Comparison of ENCODE assay signal across 8 cellular contexts in genomic region chr15:23565395-23566069, GRCh38. TPM values are rescaled to one million over a fixed set of nuclear protein-coding genes. Genes with fewer than 3 reads are reported as not detected.
DNase-seq lines count a peak whose midpoint lies in the region; ATAC-seq and TF ChIP-seq lines count a peak whose summit lies in the region.

Gene MKRN3 (plus strand): TSS chr15:23565674. CDS start chr15:23565783, 109 bp downstream.

- POLR2A ChIA-PET in SK-N-SH (lab: Yijun Ruan, JAX): no interaction called here

- CTCF ChIA-PET in SK-N-SH (lab: Yijun Ruan, JAX): no interaction called here

- H3K27ac ChIP-seq in SK-N-SH (ENCODE audit: low read depth in 2 of 2, low read length in 1 of 2) (peak within 1 kb of the TSS; percentile 85 to 94), brain microvascular endothelial cell (no peak within 1 kb of the TSS), tibial nerve (peak within 1 kb of the TSS in 1 of 4 donors; percentile 41)

- H3K36me3 ChIP-seq in SK-N-SH (replicated peaks in 1 of 2; ENCODE audit: control insufficient read depth in 1 of 2, insufficient read depth in 2 of 2, low read length in 1 of 2): peaks cover 3 to 11% of the 10 kb centered on the region in 2 experiments
- H3K36me3 ChIP-seq in brain microvascular endothelial cell (replicated peaks): no peaks in the 10 kb centered on the region
- H3K36me3 ChIP-seq in mucosa of descending colon (ENCODE audit: low read depth): no peaks in the 10 kb centered on the region
- H3K36me3 ChIP-seq in tibial nerve: no peaks in the 10 kb centered on the region

- no peaks in the 10 kb centered on the region for H3K9me2 ChIP-seq in SK-N-SH

- no peak for TF ChIP-seq RAD21 in SK-N-SH (IDR thresholded peaks at IDR 0.05; ENCODE audit: low read length)

- TF ChIP-seq EP300 in SK-N-SH (IDR thresholded peaks at IDR 0.05; ENCODE audit: borderline replicate concordance in 1 of 2, low read depth in 1 of 2, low read length in 1 of 2) (no peak), tibial nerve (IDR thresholded peaks at IDR 0.05) (no peak)

- H2AFZ ChIP-seq in SK-N-SH (ENCODE audit: low read depth): peak within 1 kb of the TSS; percentile 95

- TF ChIP-seq CTCF in SK-N-SH (IDR thresholded peaks at IDR 0.05) (no peak), brain microvascular endothelial cell (IDR thresholded peaks at IDR 0.05; ENCODE audit: low read depth, low read length, missing control alignments) (no peak), mucosa of descending colon (IDR thresholded peaks at IDR 0.05) (no peak), tibial nerve (IDR thresholded peaks at IDR 0.05) (no peak)

- in situ Hi-C loops in brain microvascular endothelial cell (cut with HindIII; ENCODE audit: low pct_ligation_motif_present, low sequenced_read_pairs): no loop called here

- H3K4me1 ChIP-seq in SK-N-SH (ENCODE audit: control insufficient read depth in 1 of 2, insufficient read depth in 2 of 2, low read depth in 1 of 2, low read length in 1 of 2): peaks cover 0 to 9% of the 10 kb centered on the region in 2 experiments; a peak in 2 of 4 replicates
- H3K4me1 ChIP-seq in mucosa of descending colon (ENCODE audit: low read depth): no peaks in the 10 kb centered on the region
- no peaks in the 10 kb centered on the region for H3K4me1 ChIP-seq in tibial nerve

- ATAC-seq in mucosa of descending colon (peak; percentile 34), GM21515 (IDR thresholded peaks at IDR 0.05; ENCODE audit: unreplicated experiment) (no peak), GM21367 (IDR thresholded peaks at IDR 0.05; ENCODE audit: unreplicated experiment) (no peak)

- peak within 1 kb of the TSS; percentile 78 for H3K4me2 ChIP-seq in SK-N-SH

- peaks cover 5% of the 10 kb centered on the region for H3F3A ChIP-seq in SK-N-SH (replicated peaks; ENCODE audit: insufficient read depth)

- 30% methylated on average over 23 of the region's 27 CpGs for whole genome bisulfite sequencing in SK-N-SH (ENCODE audit: low lambda C conversion rate)
- WGBS in tibial nerve, 2 donors: 80 to 81% methylated on average over 27 of the region's 27 CpGs

- peaks cover 50% of the 10 kb centered on the region for H3K79me2 ChIP-seq in SK-N-SH (ENCODE audit: insufficient read depth)

- intact Hi-C loops in mucosa of descending colon (cut with DNase I, micrococcal nuclease): no loop called here

- no peak for TF ChIP-seq POLR2A in tibial nerve (IDR thresholded peaks at IDR 0.05)

- H3K27me3 ChIP-seq in SK-N-SH (ENCODE audit: insufficient read depth): no peaks in the 10 kb centered on the region
- no peaks in the 10 kb centered on the region for H3K27me3 ChIP-seq in brain microvascular endothelial cell (replicated peaks)
- H3K27me3 ChIP-seq in tibial nerve: no peaks in the 10 kb centered on the region

- H3K9me3 ChIP-seq in SK-N-SH: no peaks in the 10 kb centered on the region
- H3K9me3 ChIP-seq in mucosa of descending colon: peaks cover 5% of the 10 kb centered on the region
- H3K9me3 ChIP-seq in tibial nerve: peaks cover 0 to 13% (median 0%) of the 10 kb centered on the region in 4 donors

- peak; percentile 59 for DNase-seq in AG20443 (ENCODE audit: low spot score)
- peak; percentile 54 for DNase-seq in HuH-7.5 (ENCODE audit: low spot score)
- peak; percentile 70 for DNase-seq in SK-N-SH
- no peak for DNase-seq in brain microvascular endothelial cell
- DNase-seq in mucosa of descending colon: peak in 2 of 3 donors; percentile 22 to 46
- DNase-seq in tibial nerve (ENCODE audit: low spot score in 2 of 2): no peak

- H4K20me1 ChIP-seq in SK-N-SH (ENCODE audit: insufficient read depth): peaks cover 34% of the 10 kb centered on the region

- H3K9ac ChIP-seq in SK-N-SH: peak within 1 kb of the TSS; percentile 96

- H3K4me3 ChIP-seq in SK-N-SH (ENCODE audit: low read depth in 2 of 2, low read length in 1 of 2) (peak within 1 kb of the TSS; percentile 74 to 90), brain microvascular endothelial cell (ENCODE audit: low read depth, low read length) (peak within 1 kb of the TSS; percentile 41), mucosa of descending colon (no peak within 1 kb of the TSS), tibial nerve (peak within 1 kb of the TSS; percentile 14 to 41 (median 22))

TF ChIP-seq in SK-N-SH, 30 proteins besides CTCF, POLR2A, EP300 and RAD21 (continues in another document):
- no peak for TF ChIP-seq FOXJ3 (CRISPR knock-in tag; IDR thresholded peaks at IDR 0.05)
- TF ChIP-seq YY1 (IDR thresholded peaks at IDR 0.05; ENCODE audit: low read depth): peak; percentile 85
- no peak for TF ChIP-seq ZBTB33 (IDR thresholded peaks at IDR 0.05; ENCODE audit: borderline replicate concordance, low read depth)
- peak; percentile 90 for TF ChIP-seq TAF1 (IDR thresholded peaks at IDR 0.05; ENCODE audit: borderline replicate concordance, low read depth, low read length)
- TF ChIP-seq, protein P1, sequence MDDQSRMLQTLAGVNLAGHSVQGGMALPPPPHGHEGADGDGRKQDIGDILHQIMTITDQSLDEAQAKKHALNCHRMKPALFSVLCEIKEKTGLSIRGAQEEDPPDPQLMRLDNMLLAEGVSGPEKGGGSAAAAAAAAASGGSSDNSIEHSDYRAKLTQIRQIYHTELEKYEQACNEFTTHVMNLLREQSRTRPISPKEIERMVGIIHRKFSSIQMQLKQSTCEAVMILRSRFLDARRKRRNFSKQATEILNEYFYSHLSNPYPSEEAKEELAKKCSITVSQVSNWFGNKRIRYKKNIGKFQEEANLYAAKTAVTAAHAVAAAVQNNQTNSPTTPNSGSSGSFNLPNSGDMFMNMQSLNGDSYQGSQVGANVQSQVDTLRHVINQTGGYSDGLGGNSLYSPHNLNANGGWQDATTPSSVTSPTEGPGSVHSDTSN (IDR thresholded peaks at IDR 0.05): 0 out of 2 replicates have a peak, but pooled peaks have one; percentile 7
- TF ChIP-seq, protein P2, sequence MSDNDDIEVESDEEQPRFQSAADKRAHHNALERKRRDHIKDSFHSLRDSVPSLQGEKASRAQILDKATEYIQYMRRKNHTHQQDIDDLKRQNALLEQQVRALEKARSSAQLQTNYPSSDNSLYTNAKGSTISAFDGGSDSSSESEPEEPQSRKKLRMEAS (IDR thresholded peaks at IDR 0.05; ENCODE audit: low read depth): peak; percentile 87
- no peak for TF ChIP-seq FOSL2 (IDR thresholded peaks at IDR 0.05; ENCODE audit: borderline replicate concordance, low read depth)
- peak; percentile 94 for TF ChIP-seq ELF1 (IDR thresholded peaks at IDR 0.05)
- TF ChIP-seq NFIC (IDR thresholded peaks at IDR 0.05; ENCODE audit: borderline replicate concordance): no peak
- no peak for TF ChIP-seq USF1 (IDR thresholded peaks at IDR 0.05; ENCODE audit: borderline replicate concordance, low read depth)
- no peak for TF ChIP-seq SMC3 (IDR thresholded peaks at IDR 0.05; ENCODE audit: low read depth, low read length)
- peak; percentile 82 for TF ChIP-seq CHD2 (IDR thresholded peaks at IDR 0.05; ENCODE audit: low read length, partially characterized antibody)
- no peak; the same call in 1 of the 2 replicates for TF ChIP-seq RCOR1 (IDR thresholded peaks at IDR 0.05; ENCODE audit: low read length)

RNA-seq across cellular contexts. Expression of gene MKRN3, which starts in this region (rescaled TPM):
- 4.7 and 8.5 TPM in 2 replicates for polyA plus RNA-seq in SK-N-SH (2012; rRNA removed)
- polyA plus RNA-seq in SK-N-SH (2012; cell fraction: cytosol; rRNA removed): 3.2 and 4.4 TPM in 2 replicates
- polyA plus RNA-seq in SK-N-SH (2012; cell fraction: nucleus; rRNA removed): 15.1 and 19.0 TPM in 2 replicates
- 1 to 10 TPM in 1 of 3 donors, under 1 TPM in 1, not detected in 1; 0.61 to 3.6 TPM for total RNA-seq in mucosa of descending colon
- 1 to 10 TPM in 2 of 4 donors, not detected in 2; 1.0 to 2.8 TPM for total RNA-seq in tibial nerve

Comparison
In these comparisons a context has a peak if more than half of its experiments do, and no peak if none do; other contexts are left out.
1. DNase-seq: peak in AG20443 (single experiment), HuH-7.5 (single experiment), SK-N-SH (single experiment) and mucosa of descending colon (2 of 3); none in brain microvascular endothelial cell (single experiment) and tibial nerve (0 of 2).